ENCODE assay signal across 26 cellular contexts in the genomic region with DNA sequence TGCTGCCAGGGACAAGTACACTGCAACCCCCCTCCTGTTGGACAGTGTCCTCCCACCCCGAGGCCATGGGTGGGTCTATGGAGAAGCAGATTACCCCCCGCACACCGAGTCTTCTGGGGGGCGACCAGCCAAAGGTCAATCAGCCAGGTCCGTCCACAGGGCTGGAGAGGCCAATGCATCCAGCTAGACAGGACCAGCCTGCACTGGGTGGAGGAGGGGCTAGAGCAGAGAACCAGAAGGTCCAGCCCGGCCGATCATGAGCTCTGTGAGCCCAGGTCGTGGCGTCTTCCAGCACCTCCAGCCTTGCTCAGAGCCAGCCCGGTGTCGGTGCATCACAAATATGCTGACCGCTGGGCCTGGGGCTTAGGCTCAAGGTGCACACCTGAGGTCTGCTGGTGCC.
"Had no signal": no experiment of that assay in that cellular context is flagged by ENCODE, and none has a peak within 500 bp of the region (broad histone marks: within the 10 kb centered on the region; RNA-seq: fewer than 3 reads in every experiment).

No MANE protein-coding gene starts in this region.

- H3K4me3 ChIP-seq: coronary artery, lung, prostate gland, right atrium auricular region, smooth muscle cell, testis, tibial nerve, upper lobe of left lung, uterus had no signal

- H3K9me3 ChIP-seq: neutrophil, prostate gland, right atrium auricular region, testis, tibial nerve, upper lobe of left lung, uterus had no signal

- DNase-seq: dermis blood vessel endothelial cell; effector memory CD4-positive, alpha-beta T cell; erythroblast; head of caudate nucleus; kidney; natural killer cell; stimulated activated CD4-positive, alpha-beta T cell treated with anti-CD3 and anti-CD28 coated beads, Interleukin-12 subunit alpha, Interleukin-12 subunit beta, amount 100 ng/mL, for 4 hours; stimulated activated CD4-positive, alpha-beta T cell treated with anti-CD3 and anti-CD28 coated beads, Interleukin-2, amount 100 ng/mL, for 24 hours; stimulated activated CD4-positive, alpha-beta T cell treated with anti-CD3 and anti-CD28 coated beads, Interleukin-4, amount 100 ng/mL, for 24 hours; stimulated activated naive CD8-positive, alpha-beta T cell treated with anti-CD3 and anti-CD28 coated beads, Interleukin-15, Interleukin-2, amounts not matched to agents 100 U/mL and 50 U/mL, for 24 hours; substantia nigra; testis; uterus had no signal

- H3K4me1 Mint-ChIP-seq: neural crest cell had no signal

- ATAC-seq: natural killer cell; sciatic nerve; stimulated activated memory B cell treated with anti-CD40 and anti-IgM and Interleukin-4, amounts not matched to agents 10 μg/mL and 1 μg/mL and 100 μg/mL, for 72 hours; stimulated activated naive CD8-positive, alpha-beta T cell treated with anti-CD3 and anti-CD28 coated beads, Interleukin-15, Interleukin-2, amounts not matched to agents 100 U/mL and 50 U/mL, for 24 hours had no signal

- H3K4me1 ChIP-seq: parathyroid adenoma, prostate gland, testis, upper lobe of left lung, uterus had no signal

- H3K27me3 ChIP-seq: neutrophil, right atrium auricular region, testis, tibial nerve, upper lobe of left lung, uterus had no signal

- H3K27me3 Mint-ChIP-seq: memory B cell; stimulated activated memory B cell treated with anti-CD40 and anti-IgM and Interleukin-4, amounts not matched to agents 10 μg/mL and 1 μg/mL and 100 μg/mL, for 72 hours had no signal

- H3K9me3 Mint-ChIP-seq: memory B cell; natural killer cell; neural crest cell; stimulated activated memory B cell treated with anti-CD40 and anti-IgM and Interleukin-4, amounts not matched to agents 10 μg/mL and 1 μg/mL and 100 μg/mL, for 72 hours had no signal

- H3K27ac Mint-ChIP-seq: memory B cell; natural killer cell; stimulated activated memory B cell treated with anti-CD40 and anti-IgM and Interleukin-4, amounts not matched to agents 10 μg/mL and 1 μg/mL and 100 μg/mL, for 72 hours had no signal

- H3K4me3 Mint-ChIP-seq: memory B cell; natural killer cell; neural crest cell; stimulated activated memory B cell treated with anti-CD40 and anti-IgM and Interleukin-4, amounts not matched to agents 10 μg/mL and 1 μg/mL and 100 μg/mL, for 72 hours had no signal

- H3K27ac ChIP-seq: coronary artery, neutrophil, parathyroid adenoma, prostate gland, right atrium auricular region, testis, upper lobe of left lung, uterus had no signal

- H3K36me3 ChIP-seq: neutrophil, uterus had no signal

- H3K36me3 Mint-ChIP-seq: natural killer cell had no signal
